1 cellular context compared by ENCODE assay signal in the genomic region with DNA sequence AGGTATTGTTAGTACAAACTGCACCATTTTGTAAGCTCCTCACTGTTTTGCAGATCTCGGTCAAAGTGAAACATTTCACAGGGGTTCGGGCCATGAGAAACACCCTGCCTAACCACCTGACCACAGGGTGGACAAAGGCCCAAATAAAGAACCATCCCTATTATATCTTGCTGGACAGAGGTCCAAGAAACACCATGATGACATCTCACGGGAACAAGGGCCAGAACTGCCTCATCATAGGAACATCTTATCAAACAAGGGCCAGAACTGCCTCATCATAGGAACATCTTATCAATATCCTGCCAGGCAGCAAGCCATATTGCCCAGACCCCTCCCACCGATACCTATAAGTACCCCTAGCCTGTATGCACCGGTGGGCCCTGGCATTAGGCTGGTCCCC.
TF ChIP-seq lines count a peak whose summit lies in the region.

No MANE protein-coding gene starts in this region.

TF ChIP-seq in K562, 482 proteins besides CTCF, POLR2A, EP300 and RAD21 (continued from another document and continues in another):
- TF ChIP-seq, protein P1, sequence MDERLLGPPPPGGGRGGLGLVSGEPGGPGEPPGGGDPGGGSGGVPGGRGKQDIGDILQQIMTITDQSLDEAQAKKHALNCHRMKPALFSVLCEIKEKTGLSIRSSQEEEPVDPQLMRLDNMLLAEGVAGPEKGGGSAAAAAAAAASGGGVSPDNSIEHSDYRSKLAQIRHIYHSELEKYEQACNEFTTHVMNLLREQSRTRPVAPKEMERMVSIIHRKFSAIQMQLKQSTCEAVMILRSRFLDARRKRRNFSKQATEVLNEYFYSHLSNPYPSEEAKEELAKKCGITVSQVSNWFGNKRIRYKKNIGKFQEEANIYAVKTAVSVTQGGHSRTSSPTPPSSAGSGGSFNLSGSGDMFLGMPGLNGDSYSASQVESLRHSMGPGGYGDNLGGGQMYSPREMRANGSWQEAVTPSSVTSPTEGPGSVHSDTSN (CRISPR knock-in tag; IDR thresholded peaks at IDR 0.05; ENCODE audit: low read depth): no peak
- TF ChIP-seq, protein P1 (tag; conservative IDR thresholded peaks at IDR 0.05; ENCODE audit: low read depth): no peak
- TF ChIP-seq BRCA1 (IDR thresholded peaks at IDR 0.05) (no peak), BRCA1 (CRISPR knock-in tag; IDR thresholded peaks at IDR 0.05) (no peak), ZNF316 (IDR thresholded peaks at IDR 0.05) (peak; percentile 50; the same call in 1 of the 2 replicates), EWSR1 (IDR thresholded peaks at IDR 0.05; ENCODE audit: borderline replicate concordance, low read depth, partially characterized antibody) (no peak), GATA2 (CRISPR knock-in tag; IDR thresholded peaks at IDR 0.05) (no peak), CXXC5 (CRISPR knock-in tag; IDR thresholded peaks at IDR 0.05) (0 out of 2 replicates have a peak, but pooled peaks have one; percentile 37), MTA2 (IDR thresholded peaks at IDR 0.05; ENCODE audit: low read depth) (peak; percentile 33; the same call in 1 of the 2 replicates), NCOR1 (IDR thresholded peaks at IDR 0.05) (peak; percentile 70), TEAD1 (CRISPR knock-in tag; IDR thresholded peaks at IDR 0.05) (no peak), SMC3 (conservative IDR thresholded peaks at IDR 0.05; ENCODE audit: insufficient read depth, low read depth, low read length) (no peak), ZNF174 (CRISPR knock-in tag; IDR thresholded peaks at IDR 0.05) (no peak), ETV1 (tag; conservative IDR thresholded peaks at IDR 0.05; ENCODE audit: low read depth) (no peak), ZBTB33 (CRISPR knock-in tag; IDR thresholded peaks at IDR 0.05) (no peak), ZNF224 (CRISPR knock-in tag; IDR thresholded peaks at IDR 0.05) (no peak), E2F8 (IDR thresholded peaks at IDR 0.05; ENCODE audit: low read depth, partially characterized antibody) (no peak), ELF2 (CRISPR knock-in tag; IDR thresholded peaks at IDR 0.05) (no peak), NFE2 (IDR thresholded peaks at IDR 0.05; ENCODE audit: low read depth) (peak; percentile 83), PHB (CRISPR knock-in tag; IDR thresholded peaks at IDR 0.05) (no peak), TAL1 (IDR thresholded peaks at IDR 0.05) (peak; percentile 84), ATF2 (CRISPR knock-in tag; IDR thresholded peaks at IDR 0.05) (no peak), ZNF347 (CRISPR knock-in tag; IDR thresholded peaks at IDR 0.05; ENCODE audit: low read depth) (no peak), IRF1 (CRISPR knock-in tag; IDR thresholded peaks at IDR 0.05; ENCODE audit: borderline replicate concordance) (no peak), BRD9 (IDR thresholded peaks at IDR 0.05; ENCODE audit: low read depth, partially characterized antibody) (no peak), DPF2 (IDR thresholded peaks at IDR 0.05) (peak; percentile 74), CREM (IDR thresholded peaks at IDR 0.05; ENCODE audit: low read depth) (0 out of 2 replicates have a peak, but pooled peaks have one; percentile 33), SMAD4 (CRISPR knock-in tag; conservative IDR thresholded peaks at IDR 0.05) (no peak), LCOR (CRISPR knock-in tag; IDR thresholded peaks at IDR 0.05) (no peak), HIVEP1 (CRISPR knock-in tag; IDR thresholded peaks at IDR 0.05) (no peak), POLR3G (IDR thresholded peaks at IDR 0.05; ENCODE audit: extremely low read depth, insufficient read length, insufficient replicate concordance) (no peak), ZFP36 (IDR thresholded peaks at IDR 0.05; ENCODE audit: low read depth, low read length, partially characterized antibody) (no peak)
- TF ChIP-seq, protein P2, sequence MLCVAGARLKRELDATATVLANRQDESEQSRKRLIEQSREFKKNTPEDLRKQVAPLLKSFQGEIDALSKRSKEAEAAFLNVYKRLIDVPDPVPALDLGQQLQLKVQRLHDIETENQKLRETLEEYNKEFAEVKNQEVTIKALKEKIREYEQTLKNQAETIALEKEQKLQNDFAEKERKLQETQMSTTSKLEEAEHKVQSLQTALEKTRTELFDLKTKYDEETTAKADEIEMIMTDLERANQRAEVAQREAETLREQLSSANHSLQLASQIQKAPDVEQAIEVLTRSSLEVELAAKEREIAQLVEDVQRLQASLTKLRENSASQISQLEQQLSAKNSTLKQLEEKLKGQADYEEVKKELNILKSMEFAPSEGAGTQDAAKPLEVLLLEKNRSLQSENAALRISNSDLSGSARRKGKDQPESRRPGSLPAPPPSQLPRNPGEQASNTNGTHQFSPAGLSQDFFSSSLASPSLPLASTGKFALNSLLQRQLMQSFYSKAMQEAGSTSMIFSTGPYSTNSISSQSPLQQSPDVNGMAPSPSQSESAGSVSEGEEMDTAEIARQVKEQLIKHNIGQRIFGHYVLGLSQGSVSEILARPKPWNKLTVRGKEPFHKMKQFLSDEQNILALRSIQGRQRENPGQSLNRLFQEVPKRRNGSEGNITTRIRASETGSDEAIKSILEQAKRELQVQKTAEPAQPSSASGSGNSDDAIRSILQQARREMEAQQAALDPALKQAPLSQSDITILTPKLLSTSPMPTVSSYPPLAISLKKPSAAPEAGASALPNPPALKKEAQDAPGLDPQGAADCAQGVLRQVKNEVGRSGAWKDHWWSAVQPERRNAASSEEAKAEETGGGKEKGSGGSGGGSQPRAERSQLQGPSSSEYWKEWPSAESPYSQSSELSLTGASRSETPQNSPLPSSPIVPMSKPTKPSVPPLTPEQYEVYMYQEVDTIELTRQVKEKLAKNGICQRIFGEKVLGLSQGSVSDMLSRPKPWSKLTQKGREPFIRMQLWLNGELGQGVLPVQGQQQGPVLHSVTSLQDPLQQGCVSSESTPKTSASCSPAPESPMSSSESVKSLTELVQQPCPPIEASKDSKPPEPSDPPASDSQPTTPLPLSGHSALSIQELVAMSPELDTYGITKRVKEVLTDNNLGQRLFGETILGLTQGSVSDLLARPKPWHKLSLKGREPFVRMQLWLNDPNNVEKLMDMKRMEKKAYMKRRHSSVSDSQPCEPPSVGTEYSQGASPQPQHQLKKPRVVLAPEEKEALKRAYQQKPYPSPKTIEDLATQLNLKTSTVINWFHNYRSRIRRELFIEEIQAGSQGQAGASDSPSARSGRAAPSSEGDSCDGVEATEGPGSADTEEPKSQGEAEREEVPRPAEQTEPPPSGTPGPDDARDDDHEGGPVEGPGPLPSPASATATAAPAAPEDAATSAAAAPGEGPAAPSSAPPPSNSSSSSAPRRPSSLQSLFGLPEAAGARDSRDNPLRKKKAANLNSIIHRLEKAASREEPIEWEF (CRISPR knock-in tag; IDR thresholded peaks at IDR 0.05): no peak
- TF ChIP-seq, protein P3, sequence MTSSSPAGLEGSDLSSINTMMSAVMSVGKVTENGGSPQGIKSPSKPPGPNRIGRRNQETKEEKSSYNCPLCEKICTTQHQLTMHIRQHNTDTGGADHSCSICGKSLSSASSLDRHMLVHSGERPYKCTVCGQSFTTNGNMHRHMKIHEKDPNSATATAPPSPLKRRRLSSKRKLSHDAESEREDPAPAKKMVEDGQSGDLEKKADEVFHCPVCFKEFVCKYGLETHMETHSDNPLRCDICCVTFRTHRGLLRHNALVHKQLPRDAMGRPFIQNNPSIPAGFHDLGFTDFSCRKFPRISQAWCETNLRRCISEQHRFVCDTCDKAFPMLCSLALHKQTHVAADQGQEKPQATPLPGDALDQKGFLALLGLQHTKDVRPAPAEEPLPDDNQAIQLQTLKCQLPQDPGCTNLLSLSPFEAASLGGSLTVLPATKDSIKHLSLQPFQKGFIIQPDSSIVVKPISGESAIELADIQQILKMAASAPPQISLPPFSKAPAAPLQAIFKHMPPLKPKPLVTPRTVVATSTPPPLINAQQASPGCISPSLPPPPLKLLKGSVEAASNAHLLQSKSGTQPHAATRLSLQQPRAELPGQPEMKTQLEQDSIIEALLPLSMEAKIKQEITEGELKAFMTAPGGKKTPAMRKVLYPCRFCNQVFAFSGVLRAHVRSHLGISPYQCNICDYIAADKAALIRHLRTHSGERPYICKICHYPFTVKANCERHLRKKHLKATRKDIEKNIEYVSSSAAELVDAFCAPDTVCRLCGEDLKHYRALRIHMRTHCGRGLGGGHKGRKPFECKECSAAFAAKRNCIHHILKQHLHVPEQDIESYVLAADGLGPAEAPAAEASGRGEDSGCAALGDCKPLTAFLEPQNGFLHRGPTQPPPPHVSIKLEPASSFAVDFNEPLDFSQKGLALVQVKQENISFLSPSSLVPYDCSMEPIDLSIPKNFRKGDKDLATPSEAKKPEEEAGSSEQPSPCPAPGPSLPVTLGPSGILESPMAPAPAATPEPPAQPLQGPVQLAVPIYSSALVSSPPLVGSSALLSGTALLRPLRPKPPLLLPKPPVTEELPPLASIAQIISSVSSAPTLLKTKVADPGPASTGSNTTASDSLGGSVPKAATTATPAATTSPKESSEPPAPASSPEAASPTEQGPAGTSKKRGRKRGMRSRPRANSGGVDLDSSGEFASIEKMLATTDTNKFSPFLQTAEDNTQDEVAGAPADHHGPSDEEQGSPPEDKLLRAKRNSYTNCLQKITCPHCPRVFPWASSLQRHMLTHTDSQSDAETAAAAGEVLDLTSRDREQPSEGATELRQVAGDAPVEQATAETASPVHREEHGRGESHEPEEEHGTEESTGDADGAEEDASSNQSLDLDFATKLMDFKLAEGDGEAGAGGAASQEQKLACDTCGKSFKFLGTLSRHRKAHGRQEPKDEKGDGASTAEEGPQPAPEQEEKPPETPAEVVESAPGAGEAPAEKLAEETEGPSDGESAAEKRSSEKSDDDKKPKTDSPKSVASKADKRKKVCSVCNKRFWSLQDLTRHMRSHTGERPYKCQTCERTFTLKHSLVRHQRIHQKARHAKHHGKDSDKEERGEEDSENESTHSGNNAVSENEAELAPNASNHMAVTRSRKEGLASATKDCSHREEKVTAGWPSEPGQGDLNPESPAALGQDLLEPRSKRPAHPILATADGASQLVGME (CRISPR knock-in tag; IDR thresholded peaks at IDR 0.05): no peak
